20 cellular contexts compared by ENCODE assay signal in genomic region chr7:78473902-78474301, GRCh38.
"Had no signal": no experiment of that assay in that cellular context is flagged by ENCODE, and none has a peak within 500 bp of the region (broad histone marks: within the 10 kb centered on the region; RNA-seq: fewer than 3 reads in every experiment).

No MANE protein-coding gene starts in this region.

- H3K27me3 Mint-ChIP-seq: activated CD4-positive, alpha-beta T cell treated with anti-CD3 and anti-CD28 coated beads, Interleukin-2, amount 10 ng/mL, durations not matched to agents 24 days and 14 days; activated CD8-positive, alpha-beta T cell treated with anti-CD3 and anti-CD28 coated beads for 36 hours; activated naive CD8-positive, alpha-beta T cell treated with anti-CD3 and anti-CD28 coated beads, Interleukin-2, amount 10 ng/mL, durations not matched to agents 7 days and 5 days; activated T-cell treated with anti-CD3 and anti-CD28 coated beads, Interleukin-2, amount 50 U/mL, for 24 hours; central memory CD8-positive, alpha-beta T cell; progenitor cell of endocrine pancreas had no signal

- H3K4me1 ChIP-seq: body of pancreas, colonic mucosa, foreskin keratinocyte, tibial nerve, uterus had no signal

- H3K27ac Mint-ChIP-seq: activated CD4-positive, alpha-beta T cell treated with anti-CD3 and anti-CD28 coated beads, Interleukin-2, amount 10 ng/mL, durations not matched to agents 24 days and 14 days; activated CD8-positive, alpha-beta T cell treated with anti-CD3 and anti-CD28 coated beads for 36 hours; activated naive CD8-positive, alpha-beta T cell treated with anti-CD3 and anti-CD28 coated beads, Interleukin-2, amount 10 ng/mL, durations not matched to agents 7 days and 5 days; activated T-cell treated with anti-CD3 and anti-CD28 coated beads, Interleukin-2, amount 50 U/mL, for 24 hours; activated T-helper 2 cell treated with anti-CD3 and anti-CD28 coated beads, Interferon-gamma antibody, Interleukin-2, Interleukin-4, amounts not matched to agents 10 μg/mL and 5 μg/mL and 100 μg/mL, durations not matched to agents 14 hours and 24 hours and 36 hours; endodermal cell; progenitor cell of endocrine pancreas had no signal

- H3K4me1 Mint-ChIP-seq: activated CD4-positive, alpha-beta T cell treated with anti-CD3 and anti-CD28 coated beads, Interleukin-2, amount 10 ng/mL, durations not matched to agents 24 days and 14 days; activated naive CD8-positive, alpha-beta T cell treated with anti-CD3 and anti-CD28 coated beads, Interleukin-2, amount 10 ng/mL, durations not matched to agents 7 days and 5 days; central memory CD8-positive, alpha-beta T cell had no signal

- H3K36me3 ChIP-seq: colonic mucosa, tibial nerve, uterus had no signal

- ATAC-seq: activated CD8-positive, alpha-beta T cell treated with anti-CD3 and anti-CD28 coated beads for 36 hours; body of pancreas; foreskin keratinocyte; left lobe of liver; stimulated activated naive CD8-positive, alpha-beta T cell treated with anti-CD3 and anti-CD28 coated beads, Interleukin-15, Interleukin-2, amounts not matched to agents 100 U/mL and 50 U/mL, for 24 hours had no signal

- H3K4me3 ChIP-seq: body of pancreas, colonic mucosa, tibial nerve, uterus had no signal

- H3K27ac ChIP-seq: body of pancreas, colonic mucosa, epithelial cell of prostate, foreskin keratinocyte, tibial nerve, uterus had no signal

- DNase-seq: activated CD4-positive, alpha-beta T cell treated with anti-CD3 and anti-CD28 coated beads, Interleukin-2, amount 10 ng/mL, durations not matched to agents 24 days and 14 days; activated CD8-positive, alpha-beta T cell treated with anti-CD3 and anti-CD28 coated beads for 36 hours; activated naive CD4-positive, alpha-beta T cell treated with Interleukin-2 at 50 U/mL for 16 hours; activated naive CD8-positive, alpha-beta T cell treated with anti-CD3 and anti-CD28 coated beads, Interleukin-2, amount 10 ng/mL, durations not matched to agents 7 days and 5 days; activated T-cell treated with anti-CD3 and anti-CD28 coated beads, Interleukin-2, amount 50 U/mL, for 24 hours; amygdala; body of pancreas; colonic mucosa; endodermal cell; hypothalamus; stimulated activated naive CD8-positive, alpha-beta T cell treated with anti-CD3 and anti-CD28 coated beads, Interleukin-15, Interleukin-2, amounts not matched to agents 100 U/mL and 50 U/mL, for 24 hours; substantia nigra; uterus had no signal

- H3K4me3 Mint-ChIP-seq: activated CD4-positive, alpha-beta T cell treated with anti-CD3 and anti-CD28 coated beads, Interleukin-2, amount 10 ng/mL, durations not matched to agents 24 days and 14 days; activated CD8-positive, alpha-beta T cell treated with anti-CD3 and anti-CD28 coated beads for 36 hours; activated naive CD8-positive, alpha-beta T cell treated with anti-CD3 and anti-CD28 coated beads, Interleukin-2, amount 10 ng/mL, durations not matched to agents 7 days and 5 days; activated T-cell treated with anti-CD3 and anti-CD28 coated beads, Interleukin-2, amount 50 U/mL, for 24 hours; central memory CD8-positive, alpha-beta T cell; endodermal cell had no signal

- H3K27me3 ChIP-seq: body of pancreas, colonic mucosa, foreskin keratinocyte, tibial nerve, uterus had no signal

- H3K36me3 Mint-ChIP-seq: activated naive CD8-positive, alpha-beta T cell treated with anti-CD3 and anti-CD28 coated beads, Interleukin-2, amount 10 ng/mL, durations not matched to agents 7 days and 5 days had no signal

- H3K9me3 ChIP-seq: body of pancreas, colonic mucosa, tibial nerve, uterus had no signal

- H3K9me3 Mint-ChIP-seq: activated CD4-positive, alpha-beta T cell treated with anti-CD3 and anti-CD28 coated beads, Interleukin-2, amount 10 ng/mL, durations not matched to agents 24 days and 14 days; activated naive CD8-positive, alpha-beta T cell treated with anti-CD3 and anti-CD28 coated beads, Interleukin-2, amount 10 ng/mL, durations not matched to agents 7 days and 5 days; activated T-cell treated with anti-CD3 and anti-CD28 coated beads, Interleukin-2, amount 50 U/mL, for 24 hours; activated T-helper 2 cell treated with anti-CD3 and anti-CD28 coated beads, Interferon-gamma antibody, Interleukin-2, Interleukin-4, amounts not matched to agents 10 μg/mL and 5 μg/mL and 100 μg/mL, durations not matched to agents 14 hours and 24 hours and 36 hours; endodermal cell had no signal
